Comparison of ENCODE assay signal across 8 cellular contexts in genomic region chr9:75238311-75238976, GRCh38.
DNase-seq lines count a peak whose midpoint lies in the region; ATAC-seq and TF ChIP-seq lines count a peak whose summit lies in the region.

No MANE protein-coding gene starts in this region.

- H3K4me3 ChIP-seq in fibroblast of villous mesenchyme (ENCODE audit: low read depth, low read length): no peak overlapping the region
- H3K4me3 ChIP-seq in prostate gland: no peak overlapping the region

- no peak overlapping the region for H3K27ac ChIP-seq in prostate gland

- no peaks in the 10 kb centered on the region for H3K4me1 ChIP-seq in prostate gland (replicated peaks)

- POLR2A ChIA-PET in activated CD8-positive, alpha-beta T cell treated with anti-CD3 and anti-CD28 coated beads for 36 hours (lab: Charles Lee): no interaction called here

- H3K4me1 Mint-ChIP-seq in activated CD8-positive, alpha-beta T cell treated with anti-CD3 and anti-CD28 coated beads for 36 hours (ENCODE audit: low read depth): no peaks in the 10 kb centered on the region

- no peak overlapping the region for H3K27ac Mint-ChIP-seq in activated CD8-positive, alpha-beta T cell treated with anti-CD3 and anti-CD28 coated beads for 36 hours

- no peaks in the 10 kb centered on the region for H3K36me3 ChIP-seq in prostate gland

- H3K9me3 Mint-ChIP-seq in activated CD8-positive, alpha-beta T cell treated with anti-CD3 and anti-CD28 coated beads for 36 hours: no peaks in the 10 kb centered on the region

- CTCF ChIA-PET in activated CD8-positive, alpha-beta T cell treated with anti-CD3 and anti-CD28 coated beads for 36 hours (lab: Charles Lee): interaction anchor here (0.6 to 3.8 kb wide), 18 partner anchors 10 to 465 kb away, joined by 3 to 27 read pairs (median 4); partner anchors contain the start of gene NMRK1

- intact Hi-C loops in activated CD8-positive, alpha-beta T cell treated with anti-CD3 and anti-CD28 coated beads for 36 hours (cut with micrococcal nuclease): loop anchor here (1.0 to 2.0 kb wide), 2 partner anchors 37 to 464 kb away; no protein-coding TSS in a partner anchor
- intact Hi-C loops in prostate gland (cut with DNase I): loop anchor here (1.0 kb wide), 1 partner anchor 37 kb away; no protein-coding TSS in a partner anchor

- DNase-seq in DMS114 treated with DMSO at 0.1 percent for 48 hours (lab: John Stamatoyannopoulos, UW; ENCODE audit: unreplicated experiment) (peak; percentile 5), NCI-H446 treated with DMSO at 0.1 percent for 48 hours (lab: John Stamatoyannopoulos, UW) (peak; percentile 28), fibroblast of villous mesenchyme (ENCODE audit: low read depth) (peak; percentile 54), prostate gland (ENCODE audit: low spot score) (peak; percentile 78)
- peak; percentile 64 for DNase-seq in activated CD8-positive, alpha-beta T cell treated with anti-CD3 and anti-CD28 coated beads for 36 hours
- DNase-seq in activated CD8-positive, alpha-beta memory T cell treated with anti-CD3 and anti-CD28 coated beads for 24 hours: no peak

- no peaks in the 10 kb centered on the region for H3K36me3 Mint-ChIP-seq in activated CD8-positive, alpha-beta T cell treated with anti-CD3 and anti-CD28 coated beads for 36 hours (ENCODE audit: low read depth)

- no peaks in the 10 kb centered on the region for H3K27me3 ChIP-seq in prostate gland (replicated peaks; ENCODE audit: insufficient read depth)

- H3K4me3 Mint-ChIP-seq in activated CD8-positive, alpha-beta T cell treated with anti-CD3 and anti-CD28 coated beads for 36 hours: no peak overlapping the region

- ATAC-seq in GM18907 (IDR thresholded peaks at IDR 0.05; ENCODE audit: unreplicated experiment) (peak; percentile 96), HG03045 (IDR thresholded peaks at IDR 0.05; ENCODE audit: unreplicated experiment) (peak; percentile 91)
- peak; percentile 99 for ATAC-seq in activated CD8-positive, alpha-beta T cell treated with anti-CD3 and anti-CD28 coated beads for 36 hours

- TF ChIP-seq POLR2A in prostate gland (IDR thresholded peaks at IDR 0.05): no peak

- no peaks in the 10 kb centered on the region for H3K9me3 ChIP-seq in prostate gland

- 46% methylated on average over 11 of the region's 11 CpGs for WGBS in prostate gland

- peak; percentile 59 for TF ChIP-seq CTCF in activated CD8-positive, alpha-beta T cell treated with anti-CD3 and anti-CD28 coated beads for 36 hours (IDR thresholded peaks at IDR 0.05)
- peak; percentile 62 for TF ChIP-seq CTCF in fibroblast of villous mesenchyme (IDR thresholded peaks at IDR 0.05; ENCODE audit: insufficient read depth, low read depth, low read length)
- peak; percentile 40 to 91 (median 74) for TF ChIP-seq CTCF in prostate gland (IDR thresholded peaks at IDR 0.05)

- no peaks in the 10 kb centered on the region for H3K27me3 Mint-ChIP-seq in activated CD8-positive, alpha-beta T cell treated with anti-CD3 and anti-CD28 coated beads for 36 hours
